Comparison of ENCODE assay signal across 14 cellular contexts in genomic region chr19:18931316-18932162, GRCh38. TPM values are rescaled to one million over a fixed set of nuclear protein-coding genes. Genes with fewer than 3 reads are reported as not detected.
"Had no signal": no experiment of that assay in that cellular context is flagged by ENCODE, and none has a peak within 500 bp of the region (broad histone marks: within the 10 kb centered on the region; RNA-seq: fewer than 3 reads in every experiment).

No MANE protein-coding gene starts in this region.

- H3K27ac ChIP-seq: heart right ventricle, parathyroid adenoma, testis had no signal

- H3K9me3 ChIP-seq: heart right ventricle, testis, uterus had no signal

- H3K27me3 ChIP-seq: heart right ventricle, testis, uterus had no signal

- H3K9me3 Mint-ChIP-seq: activated B cell treated with CpG ODN at 0.5 μM for 24 hours; activated CD4-positive, alpha-beta T cell treated with anti-CD3 and anti-CD28 coated beads, Interleukin-2, amount 10 ng/mL, durations not matched to agents 7 days and 5 days; activated naive CD4-positive, alpha-beta T cell treated with anti-CD3 and anti-CD28 coated beads, Interleukin-2, amount 50 U/mL, for 24 hours; brain; central memory CD8-positive, alpha-beta T cell; neural crest cell; T-helper 1 cell treated with Interleukin-12 subunit alpha and Interleukin-12 subunit beta and Interleukin-4 antibody, amounts not matched to agents 30 μg/mL and 1 μg/mL, for 36 hours had no signal

- FAIRE-seq: endometrium had no signal

- H3K36me3 Mint-ChIP-seq: activated naive CD4-positive, alpha-beta T cell treated with anti-CD3 and anti-CD28 coated beads, Interleukin-2, amount 50 U/mL, for 24 hours had no signal

- H3K4me3 ChIP-seq: smooth muscle cell had no signal

- H2AFZ ChIP-seq: parathyroid adenoma had no signal

- H3K27ac Mint-ChIP-seq: activated B cell treated with CpG ODN at 0.5 μM for 24 hours; activated CD4-positive, alpha-beta T cell treated with anti-CD3 and anti-CD28 coated beads, Interleukin-2, amount 10 ng/mL, durations not matched to agents 7 days and 5 days; T-helper 1 cell treated with Interleukin-12 subunit alpha and Interleukin-12 subunit beta and Interleukin-4 antibody, amounts not matched to agents 30 μg/mL and 1 μg/mL, for 36 hours had no signal

- H3K79me2 ChIP-seq: parathyroid adenoma had no signal

- H3K36me3 ChIP-seq: uterus had no signal

- H3K4me1 ChIP-seq: parathyroid adenoma, testis, uterus had no signal

- H3K9ac ChIP-seq: parathyroid adenoma had no signal

- H3K4me1 Mint-ChIP-seq: brain had no signal

RNA-seq across cellular contexts. Expression of gene HOMER3, which starts 9.5 kb away (rescaled TPM):
- total RNA-seq: activated CD4-positive, alpha-beta T cell treated with anti-CD3 and anti-CD28 coated beads, Interleukin-2, amount 10 ng/mL, durations not matched to agents 7 days and 5 days had no signal

RNA-seq across cellular contexts. Expression of gene CERS1, which starts 35.6 kb away (rescaled TPM):
- total RNA-seq: activated B cell treated with CpG ODN at 0.5 μM for 24 hours; activated CD4-positive, alpha-beta T cell treated with anti-CD3 and anti-CD28 coated beads, Interleukin-2, amount 10 ng/mL, durations not matched to agents 7 days and 5 days had no signal
- polyA plus RNA-seq: liver had no signal
